27 cellular contexts compared by ENCODE assay signal in genomic region chr1:36522461-36523229, GRCh38. TPM values are rescaled to one million over a fixed set of nuclear protein-coding genes. Genes with fewer than 3 reads are reported as not detected.
A peak's percentile ranks its signal among the peaks of the same experiment; 100 is the strongest.
DNase-seq lines count a peak whose midpoint lies in the region; ATAC-seq, FAIRE-seq and TF ChIP-seq lines count a peak whose summit lies in the region.
"Had no signal": no experiment of that assay in that cellular context is flagged by ENCODE, and none has a peak within 500 bp of the region (broad histone marks: within the 10 kb centered on the region; RNA-seq: fewer than 3 reads in every experiment).

No MANE protein-coding gene starts in this region.

- H3K27ac Mint-ChIP-seq in osteocyte (ENCODE audit: unreplicated experiment) = no peak overlapping the region
- no peak overlapping the region for H3K27ac Mint-ChIP-seq in type B pancreatic cell

- no peaks in the 10 kb centered on the region for H3K4me1 ChIP-seq in heart left ventricle
- peaks cover 0 to 5% (median 1%) of the 10 kb centered on the region in 4 experiments; a peak in 2 of 7 replicates for H3K4me1 ChIP-seq in H1 (replicated peaks in 1 of 4; ENCODE audit: control insufficient read depth in 3 of 4, insufficient read depth in 4 of 4, low read length in 3 of 4)
- H3K4me1 ChIP-seq: SJCRH30 had no signal

- no peak for ATAC-seq in heart left ventricle
- ATAC-seq in GM19328 (IDR thresholded peaks at IDR 0.05; ENCODE audit: unreplicated experiment) = no peak
- ATAC-seq in GM18511 (IDR thresholded peaks at IDR 0.05; ENCODE audit: unreplicated experiment) = no peak
- ATAC-seq in HG03520 (IDR thresholded peaks at IDR 0.05; ENCODE audit: unreplicated experiment) = no peak
- ATAC-seq: PC-3, Right ventricle myocardium inferior, SK-N-SH treated with all-trans-retinoic acid at 6 μM for 48 hours had no signal

- H3K4me3 ChIP-seq in heart left ventricle = no peak overlapping the region
- no peak overlapping the region for H3K4me3 ChIP-seq in H1 (ENCODE audit: extremely low read depth in 1 of 4, insufficient read depth in 2 of 4, low read depth in 3 of 4, low read length in 4 of 4)
- H3K4me3 ChIP-seq: BLaER1, SJCRH30 had no signal

- no peaks in the 10 kb centered on the region for H3K9me3 Mint-ChIP-seq in osteocyte (ENCODE audit: unreplicated experiment)
- no peaks in the 10 kb centered on the region for H3K9me3 Mint-ChIP-seq in type B pancreatic cell
- H3K9me3 Mint-ChIP-seq: CD4-positive, alpha-beta memory T cell had no signal

- no peaks in the 10 kb centered on the region for H3K36me3 ChIP-seq in heart left ventricle
- H3K36me3 ChIP-seq in H1 (ENCODE audit: control insufficient read depth in 2 of 4, insufficient read depth in 4 of 4, low read length in 3 of 4) = no peaks in the 10 kb centered on the region
- H3K36me3 ChIP-seq: BLaER1, SJCRH30 had no signal

- H3K4me3 Mint-ChIP-seq in osteocyte (ENCODE audit: unreplicated experiment) (no peak overlapping the region), type B pancreatic cell (no peak overlapping the region)

- H3K79me1 ChIP-seq in H1 (ENCODE audit: low read depth, low read length) = no peaks in the 10 kb centered on the region

- H2BK12ac ChIP-seq in H1 (ENCODE audit: low read depth, low read length) = no peak overlapping the region

- H3K79me2 ChIP-seq in H1 (ENCODE audit: control insufficient read depth in 1 of 2, insufficient read depth in 2 of 2, low read length in 2 of 2) = no peaks in the 10 kb centered on the region

- CTCF ChIA-PET in H1 (lab: Charles Lee; ENCODE audit: partially characterized antibody) = interaction anchor here (0.9 to 1.3 kb wide), 4 partner anchors 10 to 41 kb away, joined by 3 to 4 read pairs (median 3); no protein-coding TSS in a partner anchor

- H3K27me3 Mint-ChIP-seq in osteocyte (ENCODE audit: unreplicated experiment) (peaks cover 2% of the 10 kb centered on the region), type B pancreatic cell (peaks cover 6% of the 10 kb centered on the region)

- POLR2A ChIA-PET in H1 (lab: Charles Lee; ENCODE audit: partially characterized antibody) = interaction anchor here (0.6 kb wide), 1 partner anchor 572 kb away, joined by 3 read pairs; no protein-coding TSS in a partner anchor

- no peak overlapping the region for H2AK5ac ChIP-seq in H1 (ENCODE audit: low read depth, low read length)

- no peak for TF ChIP-seq CTCF in heart left ventricle (IDR thresholded peaks at IDR 0.05)
- TF ChIP-seq CTCF in H1 (IDR thresholded peaks at IDR 0.05; ENCODE audit: control extremely low read depth in 1 of 3, insufficient read depth in 1 of 3, low read depth in 1 of 3, low read length in 3 of 3) = no peak
- TF ChIP-seq CTCF in osteocyte (IDR thresholded peaks at IDR 0.05) = no peak
- no peak for TF ChIP-seq CTCF in type B pancreatic cell (conservative IDR thresholded peaks at IDR 0.05)

- 77 to 78% (median 77%) methylated on average over 12 of the region's 12 CpGs for WGBS in heart left ventricle, 4 donors
- 84% methylated on average over 11 of the region's 12 CpGs; no CpG with 5 or more reads in 1 of the 2 experiments for WGBS in H1 (ENCODE audit: extremely low coverage in 1 of 2, insufficient coverage in 1 of 2, insufficient read length in 1 of 2, insufficient replicate concordance in 2 of 2, low coverage in 1 of 2, low lambda C conversion rate in 2 of 2, missing lambda C conversion rate in 1 of 2), 2 experiments

- H2AFZ ChIP-seq in H1 (ENCODE audit: low read length) = no peak overlapping the region

- no peak overlapping the region for H2BK20ac ChIP-seq in H1 (ENCODE audit: low read length)

- H3K56ac ChIP-seq in H1 (replicated peaks; ENCODE audit: insufficient read length, low read depth, low read length) = no peak overlapping the region

- H3K9me3 ChIP-seq in heart left ventricle (no peaks in the 10 kb centered on the region), H1 (ENCODE audit: insufficient read depth in 2 of 2, low read depth in 1 of 2, low read length in 1 of 2) (no peaks in the 10 kb centered on the region)
- H3K9me3 ChIP-seq: BLaER1, SJCRH30 had no signal

- DNase-seq in cardiac septum (ENCODE audit: low spot score) (peak; percentile 54), heart left ventricle (no peak), H1 (ENCODE audit: low read depth in 1 of 2, low spot score in 2 of 2) (no peak), osteocyte (ENCODE audit: extremely low spot score, unreplicated experiment) (peak; percentile 81), type B pancreatic cell (ENCODE audit: extremely low spot score, unreplicated experiment) (peak; percentile 53)
- DNase-seq: CD4-positive, alpha-beta memory T cell; COR-L47; DMS53; GOT3; NCI-H1092 treated with DMSO at 0.1 percent for 48 hours; NCI-H1436; NCI-H187; NCI-H748 treated with DMSO at 0.1 percent for 48 hours; PC-3; SJCRH30 had no signal

- no peak overlapping the region for H2BK120ac ChIP-seq in H1 (replicated peaks; ENCODE audit: low read depth, low read length)

- H3K4ac ChIP-seq in H1 (replicated peaks; ENCODE audit: insufficient read length, low read depth, low read length) = no peak overlapping the region

- H3K4me1 Mint-ChIP-seq in osteocyte (ENCODE audit: unreplicated experiment) = no peaks in the 10 kb centered on the region
- H3K4me1 Mint-ChIP-seq in type B pancreatic cell (ENCODE audit: unreplicated experiment) = peaks cover 4% of the 10 kb centered on the region

- no peak overlapping the region for H2BK5ac ChIP-seq in H1 (ENCODE audit: low read depth, low read length)

- H4K20me1 ChIP-seq in H1 (replicated peaks in 1 of 2; ENCODE audit: control insufficient read depth in 1 of 2, insufficient read depth in 2 of 2, low read length in 2 of 2) = no peaks in the 10 kb centered on the region
- H4K20me1 ChIP-seq: BLaER1 had no signal

- H2BK15ac ChIP-seq in H1 (ENCODE audit: low read length) = peak overlapping the region; percentile 72; the same call in 1 of the 2 replicates

- H3K4me2 ChIP-seq in H1 (ENCODE audit: insufficient read depth in 1 of 2, low read depth in 2 of 2, low read length in 2 of 2) = no peak overlapping the region
- H3K4me2 ChIP-seq: BLaER1 had no signal

- TF ChIP-seq RAD21 in H1 (IDR thresholded peaks at IDR 0.05 in 1 of 2, conservative IDR thresholded peaks at IDR 0.05 in 1 of 2; ENCODE audit: low read depth in 2 of 2, low read length in 2 of 2) = no peak

- H3K14ac ChIP-seq in H1 (ENCODE audit: insufficient read length) = no peak overlapping the region

- no peak for FAIRE-seq in H1 (lab: Jason Lieb, UNC)
- FAIRE-seq: A204.1 had no signal

- H3K18ac ChIP-seq in H1 (ENCODE audit: extremely low read depth, low read length) = no peak overlapping the region; the same call in 1 of the 2 replicates

- H3K36me3 Mint-ChIP-seq in osteocyte (ENCODE audit: unreplicated experiment) = no peaks in the 10 kb centered on the region
- H3K36me3 Mint-ChIP-seq in type B pancreatic cell = no peaks in the 10 kb centered on the region
- H3K36me3 Mint-ChIP-seq: CD4-positive, alpha-beta memory T cell had no signal

- TF ChIP-seq EP300 in H1 (IDR thresholded peaks at IDR 0.05; ENCODE audit: borderline replicate concordance in 1 of 2, low read depth in 2 of 2, low read length in 2 of 2) = no peak

- intact Hi-C loops in cardiac septum (cut with DNase I) = no loop called here
- intact Hi-C loops in heart left ventricle (cut with DNase I) = no loop called here

- no peak overlapping the region for H4K91ac ChIP-seq in H1 (replicated peaks; ENCODE audit: insufficient read length, low read length)

- H3K27ac ChIP-seq in heart left ventricle (no peak overlapping the region), H1 (ENCODE audit: low read depth, low read length) (no peak overlapping the region)
- H3K27ac ChIP-seq: BLaER1, SJCRH30 had no signal

- H3K27me3 ChIP-seq in heart left ventricle (peaks cover 0 to 3% (median 0%) of the 10 kb centered on the region in 9 donors), H1 (replicated peaks in 1 of 4; ENCODE audit: control insufficient read depth in 3 of 4, extremely low read depth in 1 of 4, insufficient read depth in 3 of 4, low read length in 3 of 4) (no peaks in the 10 kb centered on the region)
- H3K27me3 ChIP-seq: BLaER1 had no signal

- H3K9ac ChIP-seq in H1 (replicated peaks in 1 of 4; ENCODE audit: extremely low read depth in 1 of 4, low read depth in 3 of 4, low read length in 3 of 4) = no peak overlapping the region
- H3K9ac ChIP-seq: BLaER1 had no signal

- H4K8ac ChIP-seq in H1 (ENCODE audit: extremely low read depth, insufficient read depth, low read length) = no peak overlapping the region

- no peaks in the 10 kb centered on the region for H3K23me2 ChIP-seq in H1 (ENCODE audit: low read depth, low read length)

- TF ChIP-seq POLR2A in heart left ventricle (IDR thresholded peaks at IDR 0.05) (no peak), H1 (IDR thresholded peaks at IDR 0.05; ENCODE audit: control extremely low read depth in 1 of 2, low read depth in 2 of 2, low read length in 2 of 2) (no peak)

- H4K5ac ChIP-seq in H1 (ENCODE audit: insufficient read length, low read depth, low read length) = no peak overlapping the region

- H3K23ac ChIP-seq in H1 (ENCODE audit: insufficient read length) = no peak overlapping the region

RNA-seq across cellular contexts. Expression of gene CSF3R, which starts 39.9 kb away (rescaled TPM):
- total RNA-seq in cardiac septum (11.8 TPM), heart left ventricle (10 to 100 TPM in 2 of 9 donors, 1 to 10 TPM in 7; 1.5 to 22.7 (median 4.5) TPM), osteocyte (not detected in 2 replicates), type B pancreatic cell (ENCODE audit: low replicate concordance) (2.1 and 10.6 TPM in 2 replicates)
- polyA plus RNA-seq in heart left ventricle (1 to 10 TPM; 2.9 to 4.1 TPM), H1 (2011; rRNA removed) (not detected in 2 replicates)
- total RNA-seq in H1 (2021; fragmentation: NEBNext Ultra II Directional; extraction: Animal tissue kit (Norgen Biotek cat#: 25700)) = not detected in 2 replicates
- polyA plus RNA-seq in H1 (2011; cell fraction: cytosol; rRNA removed) = not detected
- 0.04 TPM for polyA plus RNA-seq in H1 (2011; cell fraction: nucleus; rRNA removed)
- 0.12 TPM in 1 of 4 replicates, not detected in the others for polyA plus RNA-seq in H1 (2012, experiment 1 of 2)
- not detected for polyA plus RNA-seq in H1 (2012, experiment 2 of 2)
- not detected for polyA plus RNA-seq in H1 (2013, experiment 1 of 2)
- not detected for polyA plus RNA-seq in H1 (2013, experiment 2 of 2)
- not detected in 2 replicates for polyA minus RNA-seq in H1 (2011; rRNA and poly(A)+ RNA removed)
- polyA minus RNA-seq in H1 (2011; cell fraction: cytosol; rRNA and poly(A)+ RNA removed) = not detected
- not detected for polyA minus RNA-seq in H1 (2011; cell fraction: nucleus; rRNA and poly(A)+ RNA removed)
- total RNA-seq: Daoy, G401, HT-29, PC-3, RPMI7951, SJCRH30 had no signal
- polyA plus RNA-seq: AG04450; CD4-positive, alpha-beta memory T cell had no signal

RNA-seq across cellular contexts. Expression of gene MRPS15, which starts 58.5 kb away (rescaled TPM):
- total RNA-seq in cardiac septum = 71.7 TPM
- total RNA-seq in heart left ventricle = 100 to 1,000 TPM in 5 of 9 donors, 10 to 100 TPM in 4; 83.5 to 137 (median 108) TPM
- 100 to 1,000 TPM; 130 to 396 TPM for polyA plus RNA-seq in heart left ventricle
- total RNA-seq in H1 (2021; fragmentation: NEBNext Ultra II Directional; extraction: Animal tissue kit (Norgen Biotek cat#: 25700)) = 129 and 130 TPM in 2 replicates
- polyA plus RNA-seq in H1 (2011; rRNA removed) = 53.0 and 53.6 TPM in 2 replicates
- 93.7 TPM for polyA plus RNA-seq in H1 (2011; cell fraction: cytosol; rRNA removed)
- polyA plus RNA-seq in H1 (2011; cell fraction: nucleus; rRNA removed) = 52.9 TPM
- 97.0 to 108 TPM (median 100 TPM) in 4 replicates for polyA plus RNA-seq in H1 (2012, experiment 1 of 2)
- 119 TPM for polyA plus RNA-seq in H1 (2012, experiment 2 of 2)
- polyA plus RNA-seq in H1 (2013, experiment 1 of 2) = 161 TPM
- 167 TPM for polyA plus RNA-seq in H1 (2013, experiment 2 of 2)
- polyA minus RNA-seq in H1 (2011; rRNA and poly(A)+ RNA removed) = 24.3 and 24.6 TPM in 2 replicates
- 27.2 TPM for polyA minus RNA-seq in H1 (2011; cell fraction: cytosol; rRNA and poly(A)+ RNA removed)
- 26.8 TPM for polyA minus RNA-seq in H1 (2011; cell fraction: nucleus; rRNA and poly(A)+ RNA removed)
- 59.0 and 64.4 TPM in 2 replicates for total RNA-seq in osteocyte
- total RNA-seq in type B pancreatic cell (ENCODE audit: low replicate concordance) = 69.4 and 69.5 TPM in 2 replicates

Comparison
In these comparisons a context has a peak if more than half of its experiments do, and no peak if none do; other contexts are left out.
1. DNase-seq: peak in cardiac septum (single experiment), osteocyte (single experiment) and type B pancreatic cell (single experiment); none in heart left ventricle (0 of 5) and H1 (0 of 2).